ENCODE assay signal across 8 cellular contexts in genomic region chr20:33415948-33416347, GRCh38. TPM values are rescaled to one million over a fixed set of nuclear protein-coding genes. Genes with fewer than 3 reads are reported as not detected.
A peak's percentile ranks its signal among the peaks of the same experiment; 100 is the strongest.
DNase-seq lines count a peak whose midpoint lies in the region; ATAC-seq, FAIRE-seq and TF ChIP-seq lines count a peak whose summit lies in the region.

No MANE protein-coding gene starts in this region.

- H3K36me3 ChIP-seq in kidney epithelial cell (ENCODE audit: control insufficient read depth, insufficient read depth, low read length) = no peaks in the 10 kb centered on the region

- TF ChIP-seq CTCF in D721Med (IDR thresholded peaks at IDR 0.05; ENCODE audit: insufficient read depth, missing control alignments) (peak; percentile 50), kidney epithelial cell (IDR thresholded peaks at IDR 0.05; ENCODE audit: insufficient read depth, low read length, poor library complexity, severe bottlenecking) (peak; percentile 54)

- no peak for FAIRE-seq in D721Med (lab: Jason Lieb, UNC)

- ATAC-seq in HG03460 (IDR thresholded peaks at IDR 0.05; ENCODE audit: unreplicated experiment) (no peak), GM18861 (IDR thresholded peaks at IDR 0.05; ENCODE audit: unreplicated experiment) (no peak), GM21360 (IDR thresholded peaks at IDR 0.05; ENCODE audit: unreplicated experiment) (no peak), HG03432 (IDR thresholded peaks at IDR 0.05; ENCODE audit: unreplicated experiment) (no peak)

- DNase-seq in D721Med (ENCODE audit: insufficient read length, low spot score) = no peak
- peak; percentile 40 for DNase-seq in LHCN-M2 (ENCODE audit: low read depth)
- DNase-seq in astrocyte of the hippocampus (ENCODE audit: low read depth, low spot score) = peak; percentile 60
- no peak for DNase-seq in kidney epithelial cell (ENCODE audit: low read depth)

- no peak overlapping the region for H3K4me3 ChIP-seq in kidney epithelial cell (ENCODE audit: low read depth, low read length)

- H3K27me3 ChIP-seq in kidney epithelial cell (ENCODE audit: control insufficient read depth, insufficient read depth, low read length) = no peaks in the 10 kb centered on the region

RNA-seq across cellular contexts. Expression of gene CDK5RAP1, which starts 14.6 kb away (rescaled TPM):
- total RNA-seq in LHCN-M2 (2014; rRNA removed) (23.5 and 29.0 TPM in 2 replicates), kidney epithelial cell (25.3 and 39.4 TPM in 2 replicates)
- polyA plus RNA-seq in LHCN-M2 (2012) = 24.7 TPM

RNA-seq across cellular contexts. Expression of gene SNTA1, which starts 27.6 kb away (rescaled TPM):
- total RNA-seq in LHCN-M2 (2014; rRNA removed) (26.2 and 29.7 TPM in 2 replicates), kidney epithelial cell (13.7 and 15.1 TPM in 2 replicates)
- 39.8 TPM for polyA plus RNA-seq in LHCN-M2 (2012)

Comparison
In these comparisons a context has a peak if more than half of its experiments do, and no peak if none do; other contexts are left out.
1. DNase-seq: peak in LHCN-M2 (single experiment) and astrocyte of the hippocampus (single experiment); none in D721Med (single experiment) and kidney epithelial cell (single experiment).